In the genomic region with DNA sequence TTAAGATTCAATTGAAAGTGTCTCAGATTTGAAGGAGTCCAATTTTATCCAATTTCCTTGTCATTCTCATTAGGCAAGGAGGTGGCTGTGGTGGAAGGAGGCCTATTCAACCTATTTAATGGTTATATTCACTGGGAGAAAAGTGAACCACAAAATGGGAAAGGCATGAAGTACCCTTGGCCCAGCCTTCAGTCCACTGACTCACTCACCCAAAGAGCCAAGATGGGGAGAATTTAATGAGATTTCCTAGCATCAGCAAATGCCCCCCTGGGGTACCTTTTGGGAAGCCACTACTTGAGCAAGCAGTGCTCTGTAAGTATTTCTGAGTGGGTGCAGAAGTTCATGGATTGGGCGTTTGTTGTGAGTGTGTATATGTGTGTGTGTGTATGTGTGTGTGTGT, we compare ENCODE assay signal across 21 cellular contexts.
"Had no signal": no experiment of that assay in that cellular context is flagged by ENCODE, and none has a peak within 500 bp of the region (broad histone marks: within the 10 kb centered on the region; RNA-seq: fewer than 3 reads in every experiment).

No MANE protein-coding gene starts in this region.

- DNase-seq: activated CD4-positive, alpha-beta T cell treated with anti-CD3 and anti-CD28 coated beads for 36 hours; activated CD4-positive, alpha-beta T cell treated with anti-CD3 and anti-CD28 coated beads, Interleukin-2, amount 50 U/mL, for 48 hours; activated gamma-delta T cell treated with Interleukin-2 at 50 U/mL for 16 hours; activated T-cell treated with anti-CD3 and anti-CD28 coated beads for 4 hours; cortex of kidney; foreskin fibroblast; glutamatergic neuron; kidney; left lung; mammary epithelial cell; ovary; right lobe of liver; small intestine; stimulated activated CD4-positive, alpha-beta T cell treated with anti-CD3 and anti-CD28 coated beads, Interleukin-15, amount 100 ng/mL, for 24 hours; stimulated activated CD4-positive, alpha-beta T cell treated with anti-CD3 and anti-CD28 coated beads, Interleukin-2, amount 100 ng/mL, for 48 hours; stimulated activated naive CD8-positive, alpha-beta T cell treated with anti-CD3 and anti-CD28 coated beads, Interleukin-15, amount 100 ng/mL, for 72 hours; SW 1271; trophoblast cell had no signal

- H3K9me3 ChIP-seq: left lung, ovary, right lobe of liver, vagina had no signal

- H3K36me3 Mint-ChIP-seq: activated naive CD4-positive, alpha-beta T cell treated with anti-CD3 and anti-CD28 coated beads, Interleukin-2, amount 50 U/mL, for 72 hours had no signal

- H3K9me3 Mint-ChIP-seq: activated naive CD4-positive, alpha-beta T cell treated with anti-CD3 and anti-CD28 coated beads, Interleukin-2, amount 50 U/mL, for 72 hours; activated T-helper 1 cell treated with anti-CD3 and anti-CD28 coated beads, Interleukin-12 subunit alpha, Interleukin-12 subunit beta, Interleukin-2, Interleukin-4 antibody, amounts not matched to agents 30 ng/mL and 10 ng/mL and 1 ng/mL, durations not matched to agents 14 hours and 24 hours and 36 hours; stimulated activated naive CD8-positive, alpha-beta T cell treated with anti-CD3 and anti-CD28 coated beads, Interleukin-15, amount 100 ng/mL, for 72 hours had no signal

- H3K36me3 ChIP-seq: ovary, vagina had no signal

- H3K27me3 ChIP-seq: left lung, ovary, right lobe of liver, vagina had no signal

- H3K4me3 ChIP-seq: left lung, ovary, right lobe of liver, vagina had no signal

- H3K4me1 Mint-ChIP-seq: activated CD4-positive, alpha-beta T cell treated with anti-CD3 and anti-CD28 coated beads for 36 hours; stimulated activated naive CD8-positive, alpha-beta T cell treated with anti-CD3 and anti-CD28 coated beads, Interleukin-15, amount 100 ng/mL, for 72 hours had no signal

- H3K27ac ChIP-seq: left lung, ovary, right lobe of liver, vagina had no signal

- H3K4me3 Mint-ChIP-seq: activated CD4-positive, alpha-beta T cell treated with anti-CD3 and anti-CD28 coated beads for 36 hours; activated T-helper 1 cell treated with anti-CD3 and anti-CD28 coated beads, Interleukin-12 subunit alpha, Interleukin-12 subunit beta, Interleukin-2, Interleukin-4 antibody, amounts not matched to agents 30 ng/mL and 10 ng/mL and 1 ng/mL, durations not matched to agents 14 hours and 24 hours and 36 hours; stimulated activated naive CD8-positive, alpha-beta T cell treated with anti-CD3 and anti-CD28 coated beads, Interleukin-15, amount 100 ng/mL, for 72 hours had no signal

- H3K27ac Mint-ChIP-seq: activated CD4-positive, alpha-beta T cell treated with anti-CD3 and anti-CD28 coated beads for 36 hours; activated naive CD4-positive, alpha-beta T cell treated with anti-CD3 and anti-CD28 coated beads, Interleukin-2, amount 50 U/mL, for 72 hours; activated T-helper 1 cell treated with anti-CD3 and anti-CD28 coated beads, Interleukin-12 subunit alpha, Interleukin-12 subunit beta, Interleukin-2, Interleukin-4 antibody, amounts not matched to agents 30 ng/mL and 10 ng/mL and 1 ng/mL, durations not matched to agents 14 hours and 24 hours and 36 hours; stimulated activated naive CD8-positive, alpha-beta T cell treated with anti-CD3 and anti-CD28 coated beads, Interleukin-15, amount 100 ng/mL, for 72 hours had no signal
